Comparison of ENCODE assay signal across 1 cellular context in genomic region chr5:52787600-52788504, GRCh38.
TF ChIP-seq lines count a peak whose summit lies in the region.

Gene ITGA1 (plus strand): TSS chr5:52787916. CDS start chr5:52788354, 438 bp downstream.
A gene with protein sequence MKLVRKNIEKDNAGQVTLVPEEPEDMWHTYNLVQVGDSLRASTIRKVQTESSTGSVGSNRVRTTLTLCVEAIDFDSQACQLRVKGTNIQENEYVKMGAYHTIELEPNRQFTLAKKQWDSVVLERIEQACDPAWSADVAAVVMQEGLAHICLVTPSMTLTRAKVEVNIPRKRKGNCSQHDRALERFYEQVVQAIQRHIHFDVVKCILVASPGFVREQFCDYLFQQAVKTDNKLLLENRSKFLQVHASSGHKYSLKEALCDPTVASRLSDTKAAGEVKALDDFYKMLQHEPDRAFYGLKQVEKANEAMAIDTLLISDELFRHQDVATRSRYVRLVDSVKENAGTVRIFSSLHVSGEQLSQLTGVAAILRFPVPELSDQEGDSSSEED (plus strand): TSS chr5:52787916. CDS start chr5:52800395, 12,479 bp downstream.

TF ChIP-seq in HEK293, 187 proteins besides CTCF, POLR2A, EP300 and RAD21 (continued from another document and continues in another):
- TF ChIP-seq PRDM10 (tag by site-specific recombination; IDR thresholded peaks at IDR 0.05) (peak; percentile 95), MYNN (tag by site-specific recombination; IDR thresholded peaks at IDR 0.05; ENCODE audit: borderline replicate concordance) (no peak), SCRT2 (tag by site-specific recombination; IDR thresholded peaks at IDR 0.05) (0 out of 2 replicates have a peak, but pooled peaks have one; percentile 12), ZNF19 (tag by site-specific recombination; IDR thresholded peaks at IDR 0.05; ENCODE audit: low read depth) (no peak), RBAK (tag by site-specific recombination; IDR thresholded peaks at IDR 0.05) (no peak), ZNF146 (tag by site-specific recombination; IDR thresholded peaks at IDR 0.05) (no peak), ZNF585B (tag by site-specific recombination; IDR thresholded peaks at IDR 0.05) (no peak), ZNF423 (tag by site-specific recombination; IDR thresholded peaks at IDR 0.05) (0 out of 2 replicates have a peak, but pooled peaks have one; percentile 31), ZNF169 (tag by site-specific recombination; IDR thresholded peaks at IDR 0.05) (no peak), ZNF626 (tag by site-specific recombination; IDR thresholded peaks at IDR 0.05) (no peak), ZNF2 (tag by site-specific recombination; IDR thresholded peaks at IDR 0.05) (0 out of 2 replicates have a peak, but pooled peaks have one; percentile 28), ZNF76 (tag by site-specific recombination; IDR thresholded peaks at IDR 0.05; ENCODE audit: borderline replicate concordance, low read depth) (no peak; the same call in 1 of the 2 replicates), ZFP69B (tag by site-specific recombination; IDR thresholded peaks at IDR 0.05) (no peak), TCF7L2 (IDR thresholded peaks at IDR 0.05; ENCODE audit: borderline replicate concordance, low read depth, low read length) (no peak), ZNF394 (tag by site-specific recombination; IDR thresholded peaks at IDR 0.05; ENCODE audit: borderline replicate concordance) (peak; percentile 61), ZNF501 (tag by site-specific recombination; IDR thresholded peaks at IDR 0.05) (peak; percentile 57), ZNF335 (tag by site-specific recombination; conservative IDR thresholded peaks at IDR 0.05) (peak; percentile 92), TRIM28 (IDR thresholded peaks at IDR 0.05; ENCODE audit: borderline replicate concordance, low read length) (peak; percentile 58; the same call in 1 of the 2 replicates), ZNF645 (tag by site-specific recombination; IDR thresholded peaks at IDR 0.05) (no peak), SP3 (tag by site-specific recombination; IDR thresholded peaks at IDR 0.05) (peak; percentile 75), ZIC2 (tag by site-specific recombination; IDR thresholded peaks at IDR 0.05) (peak; percentile 80), SP2 (tag by site-specific recombination; IDR thresholded peaks at IDR 0.05) (peak; percentile 82), ZNF223 (tag by site-specific recombination; IDR thresholded peaks at IDR 0.05) (peak; percentile 93), WT1 (tag by site-specific recombination; IDR thresholded peaks at IDR 0.05) (peak; percentile 31; the same call in 1 of the 2 replicates), ZNF341 (tag by site-specific recombination; IDR thresholded peaks at IDR 0.05; ENCODE audit: low read depth) (peak; percentile 67; the same call in 1 of the 2 replicates), IKZF3 (tag by site-specific recombination; IDR thresholded peaks at IDR 0.05) (peak; percentile 43; the same call in 1 of the 2 replicates), KLF8 (tag by site-specific recombination; IDR thresholded peaks at IDR 0.05) (peak; percentile 66; the same call in 1 of the 2 replicates), ZNF776 (tag by site-specific recombination; IDR thresholded peaks at IDR 0.05; ENCODE audit: borderline replicate concordance) (no peak), REST (tag by site-specific recombination; IDR thresholded peaks at IDR 0.05) (peak; percentile 42; the same call in 1 of the 2 replicates), ZNF600 (tag by site-specific recombination; IDR thresholded peaks at IDR 0.05) (peak; percentile 38; the same call in 1 of the 2 replicates), ZNF561 (tag by site-specific recombination; IDR thresholded peaks at IDR 0.05; ENCODE audit: borderline replicate concordance) (peak; percentile 64; the same call in 1 of the 2 replicates), GLIS1 (tag by site-specific recombination; IDR thresholded peaks at IDR 0.05) (peak; percentile 39; the same call in 1 of the 2 replicates)
- TF ChIP-seq, protein P1, sequence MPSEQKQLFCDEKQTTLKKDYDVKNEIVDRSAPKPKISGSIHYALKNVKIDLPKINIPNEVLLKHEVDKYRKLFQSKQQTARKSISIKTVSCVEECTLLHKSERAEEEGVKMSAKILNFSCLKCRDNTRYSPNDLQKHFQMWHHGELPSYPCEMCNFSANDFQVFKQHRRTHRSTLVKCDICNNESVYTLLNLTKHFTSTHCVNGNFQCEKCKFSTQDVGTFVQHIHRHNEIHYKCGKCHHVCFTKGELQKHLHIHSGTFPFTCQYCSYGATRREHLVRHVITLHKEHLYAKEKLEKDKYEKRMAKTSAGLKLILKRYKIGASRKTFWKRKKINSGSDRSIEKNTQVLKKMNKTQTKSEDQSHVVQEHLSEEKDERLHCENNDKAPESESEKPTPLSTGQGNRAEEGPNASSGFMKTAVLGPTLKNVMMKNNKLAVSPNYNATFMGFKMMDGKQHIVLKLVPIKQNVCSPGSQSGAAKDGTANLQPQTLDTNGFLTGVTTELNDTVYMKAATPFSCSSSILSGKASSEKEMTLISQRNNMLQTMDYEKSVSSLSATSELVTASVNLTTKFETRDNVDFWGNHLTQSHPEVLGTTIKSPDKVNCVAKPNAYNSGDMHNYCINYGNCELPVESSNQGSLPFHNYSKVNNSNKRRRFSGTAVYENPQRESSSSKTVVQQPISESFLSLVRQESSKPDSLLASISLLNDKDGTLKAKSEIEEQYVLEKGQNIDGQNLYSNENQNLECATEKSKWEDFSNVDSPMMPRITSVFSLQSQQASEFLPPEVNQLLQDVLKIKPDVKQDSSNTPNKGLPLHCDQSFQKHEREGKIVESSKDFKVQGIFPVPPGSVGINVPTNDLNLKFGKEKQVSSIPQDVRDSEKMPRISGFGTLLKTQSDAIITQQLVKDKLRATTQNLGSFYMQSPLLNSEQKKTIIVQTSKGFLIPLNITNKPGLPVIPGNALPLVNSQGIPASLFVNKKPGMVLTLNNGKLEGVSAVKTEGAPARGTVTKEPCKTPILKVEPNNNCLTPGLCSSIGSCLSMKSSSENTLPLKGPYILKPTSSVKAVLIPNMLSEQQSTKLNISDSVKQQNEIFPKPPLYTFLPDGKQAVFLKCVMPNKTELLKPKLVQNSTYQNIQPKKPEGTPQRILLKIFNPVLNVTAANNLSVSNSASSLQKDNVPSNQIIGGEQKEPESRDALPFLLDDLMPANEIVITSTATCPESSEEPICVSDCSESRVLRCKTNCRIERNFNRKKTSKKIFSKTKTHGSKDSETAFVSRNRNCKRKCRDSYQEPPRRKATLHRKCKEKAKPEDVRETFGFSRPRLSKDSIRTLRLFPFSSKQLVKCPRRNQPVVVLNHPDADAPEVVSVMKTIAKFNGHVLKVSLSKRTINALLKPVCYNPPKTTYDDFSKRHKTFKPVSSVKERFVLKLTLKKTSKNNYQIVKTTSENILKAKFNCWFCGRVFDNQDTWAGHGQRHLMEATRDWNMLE (tag by site-specific recombination; conservative IDR thresholded peaks at IDR 0.05; ENCODE audit: low read depth) = no peak
- TF ChIP-seq, protein P2, sequence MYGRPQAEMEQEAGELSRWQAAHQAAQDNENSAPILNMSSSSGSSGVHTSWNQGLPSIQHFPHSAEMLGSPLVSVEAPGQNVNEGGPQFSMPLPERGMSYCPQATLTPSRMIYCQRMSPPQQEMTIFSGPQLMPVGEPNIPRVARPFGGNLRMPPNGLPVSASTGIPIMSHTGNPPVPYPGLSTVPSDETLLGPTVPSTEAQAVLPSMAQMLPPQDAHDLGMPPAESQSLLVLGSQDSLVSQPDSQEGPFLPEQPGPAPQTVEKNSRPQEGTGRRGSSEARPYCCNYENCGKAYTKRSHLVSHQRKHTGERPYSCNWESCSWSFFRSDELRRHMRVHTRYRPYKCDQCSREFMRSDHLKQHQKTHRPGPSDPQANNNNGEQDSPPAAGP (tag by site-specific recombination; IDR thresholded peaks at IDR 0.05) = no peak
- TF ChIP-seq, protein P3, sequence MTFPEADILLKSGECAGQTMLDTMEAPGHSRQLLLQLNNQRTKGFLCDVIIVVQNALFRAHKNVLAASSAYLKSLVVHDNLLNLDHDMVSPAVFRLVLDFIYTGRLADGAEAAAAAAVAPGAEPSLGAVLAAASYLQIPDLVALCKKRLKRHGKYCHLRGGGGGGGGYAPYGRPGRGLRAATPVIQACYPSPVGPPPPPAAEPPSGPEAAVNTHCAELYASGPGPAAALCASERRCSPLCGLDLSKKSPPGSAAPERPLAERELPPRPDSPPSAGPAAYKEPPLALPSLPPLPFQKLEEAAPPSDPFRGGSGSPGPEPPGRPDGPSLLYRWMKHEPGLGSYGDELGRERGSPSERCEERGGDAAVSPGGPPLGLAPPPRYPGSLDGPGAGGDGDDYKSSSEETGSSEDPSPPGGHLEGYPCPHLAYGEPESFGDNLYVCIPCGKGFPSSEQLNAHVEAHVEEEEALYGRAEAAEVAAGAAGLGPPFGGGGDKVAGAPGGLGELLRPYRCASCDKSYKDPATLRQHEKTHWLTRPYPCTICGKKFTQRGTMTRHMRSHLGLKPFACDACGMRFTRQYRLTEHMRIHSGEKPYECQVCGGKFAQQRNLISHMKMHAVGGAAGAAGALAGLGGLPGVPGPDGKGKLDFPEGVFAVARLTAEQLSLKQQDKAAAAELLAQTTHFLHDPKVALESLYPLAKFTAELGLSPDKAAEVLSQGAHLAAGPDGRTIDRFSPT (tag by site-specific recombination; IDR thresholded peaks at IDR 0.05) = peak; percentile 67; the same call in 1 of the 2 replicates
- TF ChIP-seq, protein P4, sequence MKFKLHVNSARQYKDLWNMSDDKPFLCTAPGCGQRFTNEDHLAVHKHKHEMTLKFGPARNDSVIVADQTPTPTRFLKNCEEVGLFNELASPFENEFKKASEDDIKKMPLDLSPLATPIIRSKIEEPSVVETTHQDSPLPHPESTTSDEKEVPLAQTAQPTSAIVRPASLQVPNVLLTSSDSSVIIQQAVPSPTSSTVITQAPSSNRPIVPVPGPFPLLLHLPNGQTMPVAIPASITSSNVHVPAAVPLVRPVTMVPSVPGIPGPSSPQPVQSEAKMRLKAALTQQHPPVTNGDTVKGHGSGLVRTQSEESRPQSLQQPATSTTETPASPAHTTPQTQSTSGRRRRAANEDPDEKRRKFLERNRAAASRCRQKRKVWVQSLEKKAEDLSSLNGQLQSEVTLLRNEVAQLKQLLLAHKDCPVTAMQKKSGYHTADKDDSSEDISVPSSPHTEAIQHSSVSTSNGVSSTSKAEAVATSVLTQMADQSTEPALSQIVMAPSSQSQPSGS (tag by site-specific recombination; IDR thresholded peaks at IDR 0.05; ENCODE audit: low read depth) = no peak
